Comparison of ENCODE assay signal across 32 cellular contexts in genomic region chr1:15220024-15220392, GRCh38. TPM values are rescaled to one million over a fixed set of nuclear protein-coding genes. Genes with fewer than 3 reads are reported as not detected.
"Had no signal": no experiment of that assay in that cellular context is flagged by ENCODE, and none has a peak within 500 bp of the region (broad histone marks: within the 10 kb centered on the region; RNA-seq: fewer than 3 reads in every experiment).

No MANE protein-coding gene starts in this region.

- H3K4me2 ChIP-seq: KMS-11 had no signal

- H3K36me3 Mint-ChIP-seq: T-cell had no signal

- H3K9ac ChIP-seq: KMS-11 had no signal

- H3K4me1 ChIP-seq: SJCRH30 had no signal

- H3K4me3 ChIP-seq: Peyer's patch, SJCRH30, SK-N-MC had no signal

- H3K27ac ChIP-seq: KMS-11, RWPE1, SJCRH30, SK-N-MC had no signal

- DNase-seq: Karpas-422, KBM-7, NCI-H1048, NCI-H1092 treated with DMSO at 0.1 percent for 48 hours, NCI-H1105 treated with DMSO at 0.1 percent for 48 hours, NCI-H1417, NCI-H1436, NCI-H1694 treated with DMSO at 0.1 percent for 48 hours, NCI-H187 treated with DMSO at 0.1 percent for 48 hours, NCI-H2029, NCI-H2081, NCI-H2171 treated with DMSO at 0.1 percent for 48 hours, NCI-H2227 treated with DMSO at 0.1 percent for 48 hours, NCI-H446 treated with DMSO at 0.1 percent for 48 hours, NCI-H510A, NCI-H524, NCI-H526, NCI-H69, NCI-H748 treated with DMSO at 0.1 percent for 48 hours, NCI-H82, Peyer's patch, SHP77, SIG-M5, SJCRH30, T-cell had no signal

- H3K27ac Mint-ChIP-seq: T-cell had no signal

- H3K27me3 ChIP-seq: Peyer's patch, SJCRH30 had no signal

- ATAC-seq: Right ventricle myocardium inferior, SK-N-SH treated with all-trans-retinoic acid at 6 μM for 48 hours, T-cell had no signal

- H3K4me3 Mint-ChIP-seq: T-cell had no signal

- H3K9me3 Mint-ChIP-seq: T-cell had no signal

RNA-seq across cellular contexts. Expression of gene FHAD1, which starts 27.0 kb away (rescaled TPM):
- total RNA-seq: MCF 10A, OCI-LY7, Right ventricle myocardium inferior had no signal
